Comparison of ENCODE assay signal across 26 cellular contexts in the genomic region with DNA sequence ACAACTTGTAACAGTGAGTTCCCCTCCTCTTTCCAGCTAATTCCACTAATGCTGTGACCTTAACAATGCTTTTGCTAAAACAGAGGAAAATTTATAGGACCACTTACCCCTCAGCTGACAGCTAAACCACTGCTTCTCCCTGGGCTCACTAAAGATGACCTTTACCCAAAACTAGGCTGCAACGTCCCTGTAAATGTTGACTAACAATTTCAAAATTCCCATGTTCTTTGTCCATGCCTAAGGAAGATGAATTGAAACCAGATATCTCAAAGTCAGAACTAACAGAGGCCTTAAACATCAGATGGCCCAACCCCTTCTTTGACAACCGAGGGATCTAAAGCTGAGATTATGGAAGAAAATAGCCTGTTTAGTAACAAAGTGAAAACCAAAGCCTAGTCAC. TPM values are rescaled to one million over a fixed set of nuclear protein-coding genes. Genes with fewer than 3 reads are reported as not detected.
DNase-seq lines count a peak whose midpoint lies in the region; ATAC-seq, FAIRE-seq and TF ChIP-seq lines count a peak whose summit lies in the region.
"Had no signal": no experiment of that assay in that cellular context is flagged by ENCODE, and none has a peak within 500 bp of the region (broad histone marks: within the 10 kb centered on the region; RNA-seq: fewer than 3 reads in every experiment).

No MANE protein-coding gene starts in this region.

- H3K4me3 ChIP-seq in Panc1 (ENCODE audit: low read depth in 2 of 2, low read length in 2 of 2) (no peak overlapping the region), mesodermal cell (ENCODE audit: extremely low read depth, insufficient read depth, low read length, poor library complexity, severe bottlenecking) (no peak overlapping the region), transverse colon (no peak overlapping the region)
- H3K4me3 ChIP-seq: prostate gland, SJCRH30, testis had no signal

- H3K27ac Mint-ChIP-seq in brain: peak overlapping the region; percentile 20 to 98 (median 65)
- H3K27ac Mint-ChIP-seq: activated CD8-positive, alpha-beta T cell treated with anti-CD3 and anti-CD28 coated beads, Interleukin-2, amount 10 ng/mL, durations not matched to agents 7 days and 5 days had no signal

- peak overlapping the region; percentile 95 for H3K27ac ChIP-seq in Panc1 (ENCODE audit: low read length)
- H3K27ac ChIP-seq in mesodermal cell (ENCODE audit: low read depth, low read length, severe bottlenecking): peak overlapping the region; percentile 26
- H3K27ac ChIP-seq in transverse colon: peak overlapping the region; percentile 63 to 77 (median 68)
- H3K27ac ChIP-seq: epithelial cell of prostate, foreskin keratinocyte, SJCRH30, testis had no signal

- intact Hi-C loops in Panc1 (cut with micrococcal nuclease; ENCODE audit: unreplicated experiment): no loop called here
- intact Hi-C loops in transverse colon (cut with DNase I; ENCODE audit: low total_unique reads): no loop called here

- TF ChIP-seq EP300 in transverse colon (IDR thresholded peaks at IDR 0.05; ENCODE audit: low read depth): no peak

- CTCF ChIA-PET in Panc1 (lab: Charles Lee): no interaction called here

- POLR2A ChIA-PET in Panc1 (lab: Charles Lee): no interaction called here

- DNase-seq in Panc1 (ENCODE audit: low read depth, low spot score) (no peak), transverse colon (no peak), GM19239 (ENCODE audit: insufficient read length, low spot score) (no peak), NCI-H1436 (lab: John Stamatoyannopoulos, UW) (no peak), medulla oblongata (ENCODE audit: extremely low spot score) (no peak)
- DNase-seq: activated CD8-positive, alpha-beta T cell treated with anti-CD3 and anti-CD28 coated beads, Interleukin-2, amount 10 ng/mL, durations not matched to agents 7 days and 5 days; activated gamma-delta T cell treated with Interleukin-2 at 50 U/mL for 16 hours; activated T-cell treated with anti-CD3 and anti-CD28 coated beads for 4 hours; CD4-positive, alpha-beta memory T cell; foreskin keratinocyte; GOT3; left cardiac atrium; NCI-H1092 treated with DMSO at 0.1 percent for 48 hours; NCI-H2029; NCI-H2227 treated with DMSO at 0.1 percent for 48 hours; NCI-H748 treated with DMSO at 0.1 percent for 48 hours; SJCRH30; stimulated activated CD4-positive, alpha-beta T cell treated with anti-CD3 and anti-CD28 coated beads, Interleukin-15, amount 100 ng/mL, for 24 hours; stimulated activated naive CD4-positive, alpha-beta T cell; testis had no signal

- peak overlapping the region in 3 of 5 experiments; percentile 1 to 75 (median 45) for H3K4me3 Mint-ChIP-seq in brain
- H3K4me3 Mint-ChIP-seq: activated CD8-positive, alpha-beta T cell treated with anti-CD3 and anti-CD28 coated beads, Interleukin-2, amount 10 ng/mL, durations not matched to agents 7 days and 5 days; CD4-positive, alpha-beta memory T cell had no signal

- H3K4me1 Mint-ChIP-seq in brain: peaks cover 100% of the 10 kb centered on the region

- H3K36me3 Mint-ChIP-seq in brain: no peaks in the 10 kb centered on the region
- H3K36me3 Mint-ChIP-seq: CD4-positive, alpha-beta memory T cell had no signal

- H3K9me3 ChIP-seq in Panc1 (ENCODE audit: control insufficient read depth, insufficient read depth, low read depth, low read length): no peaks in the 10 kb centered on the region
- no peaks in the 10 kb centered on the region for H3K9me3 ChIP-seq in mesodermal cell (ENCODE audit: control insufficient read depth, low read length)
- H3K9me3 ChIP-seq in transverse colon: no peaks in the 10 kb centered on the region
- H3K9me3 ChIP-seq: prostate gland, SJCRH30, testis had no signal

- no TSS peak for BruUV-seq in Panc1 (replicated peaks; lab: Mats Ljungman, UMichigan)

- TF ChIP-seq POLR2A in transverse colon (IDR thresholded peaks at IDR 0.05): no peak

- WGBS in mesodermal cell (ENCODE audit: insufficient coverage in 2 of 2), 2 experiments: 83 to 100% methylated on average over 1 to 2 of the region's 2 CpGs
- 51 to 53% methylated on average over 2 of the region's 2 CpGs for WGBS in transverse colon (ENCODE audit: low coverage in 1 of 2), 2 donors

- no peaks in the 10 kb centered on the region for H3K9me3 Mint-ChIP-seq in brain

- no peak for FAIRE-seq in GM19239 (lab: Jason Lieb, UNC)
- FAIRE-seq: GM12891 had no signal

- in situ Hi-C loops in Panc1 (cut with HindIII; ENCODE audit: low pct_unique_long_range_greater_than_20kb, low sequenced_read_pairs): no loop called here
- in situ Hi-C loops in transverse colon (cut with MboI; ENCODE audit: low pct_ligation_motif_present in 1 of 4, low pct_unique_long_range_greater_than_20kb in 1 of 4, low sequenced_read_pairs in 3 of 4): no loop called here

- H3K36me3 ChIP-seq in Panc1 (ENCODE audit: control insufficient read depth, insufficient read depth, low read length): no peaks in the 10 kb centered on the region
- H3K36me3 ChIP-seq in mesodermal cell (ENCODE audit: control insufficient read depth, insufficient read depth, low read length): no peaks in the 10 kb centered on the region
- no peaks in the 10 kb centered on the region for H3K36me3 ChIP-seq in transverse colon
- H3K36me3 ChIP-seq: prostate gland, SJCRH30 had no signal

- H3K27me3 ChIP-seq in Panc1 (ENCODE audit: control insufficient read depth, insufficient read depth, low read length) (no peaks in the 10 kb centered on the region), transverse colon (no peaks in the 10 kb centered on the region)
- H3K27me3 ChIP-seq: foreskin keratinocyte, SJCRH30, testis had no signal

- ATAC-seq in Panc1 (no peak), GM19467 (IDR thresholded peaks at IDR 0.05; ENCODE audit: unreplicated experiment) (no peak)
- ATAC-seq: activated CD8-positive, alpha-beta T cell treated with anti-CD3 and anti-CD28 coated beads, Interleukin-2, amount 10 ng/mL, durations not matched to agents 7 days and 5 days; foreskin keratinocyte; left cardiac atrium had no signal

- no peaks in the 10 kb centered on the region for H3K27me3 Mint-ChIP-seq in brain
- H3K27me3 Mint-ChIP-seq: CD4-positive, alpha-beta memory T cell had no signal

- H3K4me1 ChIP-seq in Panc1 (ENCODE audit: control insufficient read depth, insufficient read depth, low read length): peaks cover 99% of the 10 kb centered on the region
- peaks cover 77% of the 10 kb centered on the region for H3K4me1 ChIP-seq in mesodermal cell (ENCODE audit: control insufficient read depth, insufficient read depth, low read length, poor library complexity, severe bottlenecking)
- peaks cover 8 to 87% (median 23%) of the 10 kb centered on the region in 4 donors for H3K4me1 ChIP-seq in transverse colon
- H3K4me1 ChIP-seq: foreskin keratinocyte, prostate gland had no signal

- no peak for TF ChIP-seq CTCF in Panc1 (IDR thresholded peaks at IDR 0.05)
- TF ChIP-seq CTCF in brain (conservative IDR thresholded peaks at IDR 0.05): no peak
- TF ChIP-seq CTCF in transverse colon (IDR thresholded peaks at IDR 0.05): no peak

RNA-seq across cellular contexts. Expression of gene AFAP1, which starts 32.5 kb away (rescaled TPM):
- total RNA-seq in Panc1 (2021; ENCODE audit: unreplicated experiment) (94.7 TPM), transverse colon (10 to 100 TPM; 25.1 to 56.9 (median 26.4) TPM)
- 90.7 TPM for polyA plus RNA-seq in Panc1 (2012; ENCODE audit: insufficient read length)
- polyA plus RNA-seq in brain (ENCODE audit: insufficient read depth, low read depth, low replicate concordance): 15.3 TPM
- polyA plus RNA-seq in mesodermal cell (2013, experiment 1 of 2): 22.1 TPM
- polyA plus RNA-seq in mesodermal cell (2013, experiment 2 of 2): 20.3 TPM

Comparison
In these comparisons a context has a peak if more than half of its experiments do, and no peak if none do; other contexts are left out.
1. H3K27ac ChIP-seq: peak in every context shown above with its lines; median percentile 95 in Panc1; 68 in transverse colon; 26 in mesodermal cell.